Comparison of ENCODE assay signal across 29 cellular contexts in the genomic region with DNA sequence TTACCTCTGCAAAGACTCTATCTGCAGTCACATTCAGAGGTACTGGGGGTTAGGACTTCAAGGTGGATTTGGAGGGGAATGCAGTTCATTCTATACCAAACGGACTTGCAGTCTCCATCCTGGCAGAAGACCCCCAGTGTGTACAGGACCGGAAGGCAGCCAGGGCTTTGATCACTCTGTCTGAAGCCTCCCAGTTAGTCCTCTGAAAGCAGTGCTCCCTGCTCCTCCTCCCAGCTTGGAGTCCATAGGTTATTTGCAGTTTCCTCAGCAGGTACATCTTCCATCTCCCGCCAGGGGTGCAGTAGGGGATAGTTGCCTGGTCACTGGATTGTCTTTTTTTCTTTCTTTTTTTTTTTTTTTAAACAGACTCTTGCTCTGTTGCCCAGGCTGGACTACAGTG.
"Had no signal": no experiment of that assay in that cellular context is flagged by ENCODE, and none has a peak within 500 bp of the region (broad histone marks: within the 10 kb centered on the region; RNA-seq: fewer than 3 reads in every experiment).

No MANE protein-coding gene starts in this region.

- H3K4me2 ChIP-seq: neural progenitor cell, smooth muscle cell had no signal

- H2AFZ ChIP-seq: neural progenitor cell, parathyroid adenoma had no signal

- H3K27me3 ChIP-seq: neural progenitor cell, ovary, testis, transverse colon, uterus had no signal

- H3K4me3 ChIP-seq: neural progenitor cell, ovary, prostate gland, skin epidermis, smooth muscle cell, spleen, suprapubic skin, testis, tibial artery, transverse colon, upper lobe of right lung, uterus had no signal

- H3K4me1 ChIP-seq: neural progenitor cell, parathyroid adenoma, prostate gland, spleen, suprapubic skin, testis, tibial artery, transverse colon, upper lobe of right lung, uterus had no signal

- H3K9me3 ChIP-seq: ovary, prostate gland, testis, transverse colon, upper lobe of right lung, uterus had no signal

- H3K9ac ChIP-seq: neural progenitor cell, parathyroid adenoma had no signal

- H3K79me2 ChIP-seq: parathyroid adenoma had no signal

- ATAC-seq: naive thymus-derived CD4-positive, alpha-beta T cell; natural killer cell; right cardiac atrium; sciatic nerve; stimulated activated memory B cell treated with anti-CD40 and anti-IgM and Interleukin-4, amounts not matched to agents 10 μg/mL and 1 μg/mL and 100 μg/mL, for 72 hours; stimulated activated naive CD8-positive, alpha-beta T cell treated with anti-CD3 and anti-CD28 coated beads, Interleukin-15, amount 100 ng/mL, for 72 hours; stimulated activated naive CD8-positive, alpha-beta T cell treated with anti-CD3 and anti-CD28 coated beads, Interleukin-15, Interleukin-2, amounts not matched to agents 100 U/mL and 50 U/mL, for 24 hours; upper lobe of right lung had no signal

- DNase-seq: naive thymus-derived CD4-positive, alpha-beta T cell; natural killer cell; occipital lobe; retina; right cardiac atrium; stimulated activated CD4-positive, alpha-beta T cell treated with anti-CD3 and anti-CD28 coated beads, Interleukin-12 subunit alpha, Interleukin-12 subunit beta, amount 100 ng/mL, for 4 hours; stimulated activated CD4-positive, alpha-beta T cell treated with anti-CD3 and anti-CD28 coated beads, Interleukin-1b, Interleukin-23, amount 100 ng/mL, for 48 hours; stimulated activated CD4-positive, alpha-beta T cell treated with anti-CD3 and anti-CD28 coated beads, Interleukin-4, amount 100 ng/mL, for 1 hour; stimulated activated CD4-positive, alpha-beta T cell treated with anti-CD3 and anti-CD28 coated beads, Interleukin-4, amount 100 ng/mL, for 4 hours; stimulated activated CD8-positive, alpha-beta memory T cell treated with anti-CD3 and anti-CD28 coated beads, Interleukin-4, amount 100 ng/mL, for 48 hours; stimulated activated naive CD4-positive, alpha-beta T cell; stimulated activated naive CD8-positive, alpha-beta T cell treated with anti-CD3 and anti-CD28 coated beads, Interleukin-15, amount 100 ng/mL, for 72 hours; stimulated activated naive CD8-positive, alpha-beta T cell treated with anti-CD3 and anti-CD28 coated beads, Interleukin-15, Interleukin-2, amounts not matched to agents 100 U/mL and 50 U/mL, for 24 hours; substantia nigra; testis; tibial artery; transverse colon; uterus had no signal

- H3K27ac ChIP-seq: neural progenitor cell, ovary, parathyroid adenoma, prostate gland, skin epidermis, spleen, suprapubic skin, testis, tibial artery, transverse colon, upper lobe of right lung, uterus had no signal

- H3K36me3 ChIP-seq: neural progenitor cell, ovary, prostate gland, spleen, suprapubic skin, tibial artery, transverse colon, upper lobe of right lung, uterus had no signal
